24 cellular contexts compared by ENCODE assay signal in the genomic region with DNA sequence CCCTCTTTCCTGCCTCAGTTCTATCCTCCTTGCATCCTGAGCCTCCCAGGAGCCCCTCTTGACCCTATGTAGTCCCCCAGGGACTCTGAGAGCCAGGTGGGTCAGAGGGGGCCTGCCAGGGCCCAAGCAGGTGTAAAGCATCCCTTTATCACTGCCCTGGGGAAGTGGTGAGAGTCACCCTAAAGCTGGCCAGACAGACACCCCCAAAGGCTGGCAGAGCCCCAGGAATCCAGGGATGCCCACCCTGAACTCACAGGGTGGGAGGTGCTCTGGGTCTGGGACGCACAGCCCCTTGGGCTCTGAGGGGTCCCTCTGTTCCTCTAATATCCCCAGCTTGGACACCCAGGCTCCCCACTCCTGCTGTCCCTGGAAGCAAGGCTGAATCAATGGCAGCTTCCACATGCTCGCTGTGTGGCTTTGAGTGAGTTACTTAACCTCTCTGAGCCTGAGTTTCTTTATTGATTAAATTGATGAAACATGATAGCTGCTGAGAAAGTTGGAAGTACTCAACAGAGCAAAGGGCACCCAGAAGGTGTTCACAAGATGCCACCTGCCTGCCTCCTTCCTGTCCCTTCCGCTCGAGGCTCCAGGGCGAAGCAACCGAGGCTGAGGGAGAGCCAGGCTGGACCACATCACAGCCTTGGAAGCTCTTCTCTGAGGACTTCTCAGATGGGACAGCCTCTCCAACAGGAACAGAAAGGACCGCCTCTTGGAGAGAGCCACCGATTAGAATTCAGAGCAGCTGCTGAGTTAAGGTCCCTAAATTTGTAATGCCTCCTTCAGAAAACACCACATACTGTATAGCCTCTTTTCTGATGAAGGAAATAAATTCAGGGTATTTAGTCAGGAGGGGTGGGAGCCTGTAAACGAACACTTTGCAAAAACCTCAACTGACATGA.
A peak's percentile ranks its signal among the peaks of the same experiment; 100 is the strongest.
DNase-seq lines count a peak whose midpoint lies in the region; ATAC-seq and TF ChIP-seq lines count a peak whose summit lies in the region.
"Had no signal": no experiment of that assay in that cellular context is flagged by ENCODE, and none has a peak within 500 bp of the region (broad histone marks: within the 10 kb centered on the region; RNA-seq: fewer than 3 reads in every experiment).

No MANE protein-coding gene starts in this region.

- intact Hi-C loops in left cardiac atrium (cut with DNase I) (no loop called here), body of pancreas (cut with DNase I) (no loop called here), mucosa of descending colon (cut with DNase I, micrococcal nuclease) (no loop called here), vagina (cut with DNase I) (no loop called here)

- no peaks in the 10 kb centered on the region for H3K36me3 ChIP-seq in right atrium auricular region
- H3K36me3 ChIP-seq in body of pancreas (replicated peaks in 1 of 2; ENCODE audit: insufficient read depth in 1 of 2, low read depth in 2 of 2): peaks cover 0 to 11% of the 10 kb centered on the region in 2 donors
- H3K36me3 ChIP-seq in mucosa of descending colon (ENCODE audit: low read depth): no peaks in the 10 kb centered on the region
- H3K36me3 ChIP-seq in vagina: no peaks in the 10 kb centered on the region
- H3K36me3 ChIP-seq: breast epithelium, colonic mucosa, prostate gland had no signal

- TF ChIP-seq CTCF in right atrium auricular region (IDR thresholded peaks at IDR 0.05): no peak
- no peak for TF ChIP-seq CTCF in body of pancreas (IDR thresholded peaks at IDR 0.05)
- no peak for TF ChIP-seq CTCF in mucosa of descending colon (IDR thresholded peaks at IDR 0.05)
- TF ChIP-seq CTCF in vagina (IDR thresholded peaks at IDR 0.05): no peak

- H3K4me3 ChIP-seq in right atrium auricular region: no peak overlapping the region
- H3K4me3 ChIP-seq in body of pancreas: no peak overlapping the region
- H3K4me3 ChIP-seq in mucosa of descending colon: no peak overlapping the region
- H3K4me3 ChIP-seq in vagina: no peak overlapping the region
- H3K4me3 ChIP-seq: breast epithelium, colonic mucosa, GM23248, prostate gland, stomach, thyroid gland had no signal

- DNase-seq in left cardiac atrium: peak; percentile 9
- no peak for DNase-seq in right atrium auricular region (ENCODE audit: low spot score)
- DNase-seq in body of pancreas: peak in 3 of 4 donors; percentile 1 to 10 (median 2)
- DNase-seq in mucosa of descending colon: peak in 2 of 3 donors; percentile 13 to 31
- DNase-seq in vagina (ENCODE audit: extremely low spot score in 2 of 2): no peak
- no peak for DNase-seq in NK-92 (lab: John Stamatoyannopoulos, UW; ENCODE audit: unreplicated experiment)
- DNase-seq: activated naive CD4-positive, alpha-beta T cell treated with Interleukin-2 at 50 U/mL for 16 hours; activated T-cell treated with anti-CD3 and anti-CD28 coated beads, Interleukin-2, amount 50 U/mL, for 1 hour; amygdala; colonic mucosa; effector CD8-positive, alpha-beta T cell; GM23248; HFFc6; islet precursor cell; NCI-H1436; stimulated activated CD8-positive, alpha-beta memory T cell treated with anti-CD3 and anti-CD28 coated beads, Interleukin-4, amount 100 ng/mL, for 48 hours had no signal

- H3K27me3 ChIP-seq in right atrium auricular region: no peaks in the 10 kb centered on the region
- H3K27me3 ChIP-seq in body of pancreas: no peaks in the 10 kb centered on the region
- H3K27me3 ChIP-seq in vagina: no peaks in the 10 kb centered on the region
- H3K27me3 ChIP-seq: breast epithelium, colonic mucosa, stomach, thyroid gland had no signal

- no peak overlapping the region for H3K27ac ChIP-seq in right atrium auricular region
- no peak overlapping the region for H3K27ac ChIP-seq in body of pancreas
- H3K27ac ChIP-seq in vagina: peak overlapping the region; percentile 5
- H3K27ac ChIP-seq: breast epithelium, colonic mucosa, epithelial cell of prostate, GM23248, prostate gland, thyroid gland had no signal

- WGBS in body of pancreas, 2 donors: 70 to 79% methylated on average over 8 to 9 of the region's 9 CpGs

- ATAC-seq in left cardiac atrium (no peak), body of pancreas (no peak), mucosa of descending colon (no peak), HG03457 (IDR thresholded peaks at IDR 0.05; ENCODE audit: unreplicated experiment) (no peak)
- ATAC-seq: SK-N-SH treated with all-trans-retinoic acid at 6 μM for 48 hours, T-helper 17 cell had no signal

- H3K9me3 ChIP-seq in right atrium auricular region: no peaks in the 10 kb centered on the region
- no peaks in the 10 kb centered on the region for H3K9me3 ChIP-seq in body of pancreas
- no peaks in the 10 kb centered on the region for H3K9me3 ChIP-seq in mucosa of descending colon
- H3K9me3 ChIP-seq in vagina: no peaks in the 10 kb centered on the region
- H3K9me3 ChIP-seq: breast epithelium, colonic mucosa, prostate gland, stomach, thyroid gland had no signal

- TF ChIP-seq POLR2A in body of pancreas (IDR thresholded peaks at IDR 0.05) (no peak), vagina (IDR thresholded peaks at IDR 0.05) (no peak)

- no peaks in the 10 kb centered on the region for H3K4me1 ChIP-seq in right atrium auricular region
- H3K4me1 ChIP-seq in body of pancreas: peaks cover 15% of the 10 kb centered on the region
- H3K4me1 ChIP-seq in mucosa of descending colon (ENCODE audit: low read depth): peaks cover 4% of the 10 kb centered on the region
- no peaks in the 10 kb centered on the region for H3K4me1 ChIP-seq in vagina
- H3K4me1 ChIP-seq: breast epithelium, prostate gland had no signal

Comparison
In these comparisons a context has a peak if more than half of its experiments do, and no peak if none do; other contexts are left out.
1. DNase-seq: peak in left cardiac atrium (single experiment), body of pancreas (3 of 4) and mucosa of descending colon (2 of 3); none in right atrium auricular region (single experiment), vagina (0 of 2) and NK-92 (single experiment).